ENCODE assay signal across 25 cellular contexts in genomic region chr7:138882249-138882648, GRCh38.
DNase-seq lines count a peak whose midpoint lies in the region; ATAC-seq and TF ChIP-seq lines count a peak whose summit lies in the region.
"Had no signal": no experiment of that assay in that cellular context is flagged by ENCODE, and none has a peak within 500 bp of the region (broad histone marks: within the 10 kb centered on the region; RNA-seq: fewer than 3 reads in every experiment).

No MANE protein-coding gene starts in this region.

- H3K4me3 Mint-ChIP-seq in activated T-helper 1 cell treated with anti-CD3 and anti-CD28 coated beads, Interleukin-12 subunit alpha, Interleukin-12 subunit beta, Interleukin-2, Interleukin-4 antibody, amounts not matched to agents 30 ng/mL and 10 ng/mL and 1 ng/mL, durations not matched to agents 14 hours and 24 hours and 36 hours: no peak overlapping the region
- H3K4me3 Mint-ChIP-seq in progenitor cell of endocrine pancreas (ENCODE audit: low read depth): no peak overlapping the region

- H3K27ac ChIP-seq in upper lobe of left lung: no peak overlapping the region
- H3K27ac ChIP-seq: BLaER1 treated with 17β-estradiol and CSF1 and Interleukin-3, amounts not matched to agents 10 nM and 100 nM; esophagus muscularis mucosa; left lung; prostate gland; right lobe of liver; SK-N-MC; spleen; upper lobe of right lung had no signal

- no peak overlapping the region for H3K4me3 ChIP-seq in upper lobe of left lung
- H3K4me3 ChIP-seq: BLaER1 treated with 17β-estradiol and CSF1 and Interleukin-3, amounts not matched to agents 10 nM and 100 nM; esophagus muscularis mucosa; left lung; prostate gland; right lobe of liver; SK-N-MC; spleen; upper lobe of right lung had no signal

- no peak for TF ChIP-seq EP300 in upper lobe of left lung (IDR thresholded peaks at IDR 0.05)

- DNase-seq in activated naive CD4-positive, alpha-beta T cell treated with anti-CD3 and anti-CD28 coated beads, Interleukin-2, amount 50 U/mL, for 72 hours (ENCODE audit: low spot score in 2 of 2): no peak
- DNase-seq in activated naive CD4-positive, alpha-beta T cell (lab: John Stamatoyannopoulos, UW): no peak
- DNase-seq in NCI-H69 (lab: John Stamatoyannopoulos, UW) (peak; percentile 20), progenitor cell of endocrine pancreas (ENCODE audit: low spot score, unreplicated experiment) (no peak), upper lobe of left lung (no peak)
- DNase-seq in activated T-helper 1 cell treated with anti-CD3 and anti-CD28 coated beads, Interleukin-12 subunit alpha, Interleukin-12 subunit beta, Interleukin-2, Interleukin-4 antibody, amounts not matched to agents 30 ng/mL and 10 ng/mL and 1 ng/mL, durations not matched to agents 14 hours and 24 hours and 36 hours (ENCODE audit: low spot score): no peak
- DNase-seq: amygdala, Caco-2, DMS53, foreskin fibroblast, Kasumi-1, left lung, NCI-H1417, NCI-H2029, NCI-H510A treated with DMSO at 0.1 percent for 48 hours, right lobe of liver, spleen, substantia nigra, upper lobe of right lung had no signal

- ATAC-seq in activated naive CD4-positive, alpha-beta T cell treated with anti-CD3 and anti-CD28 coated beads, Interleukin-2, amount 50 U/mL, for 72 hours: peak; percentile 78 to 83
- ATAC-seq in GM21381 (IDR thresholded peaks at IDR 0.05; ENCODE audit: unreplicated experiment) (no peak), upper lobe of left lung (ENCODE audit: low FRiP score in 2 of 2) (no peak)
- ATAC-seq: HCT116, left lung, right lobe of liver, upper lobe of right lung had no signal

- intact Hi-C loops in activated T-helper 1 cell treated with anti-CD3 and anti-CD28 coated beads, Interleukin-12 subunit alpha, Interleukin-12 subunit beta, Interleukin-2, Interleukin-4 antibody, amounts not matched to agents 30 ng/mL and 10 ng/mL and 1 ng/mL, durations not matched to agents 14 hours and 24 hours and 36 hours (cut with micrococcal nuclease): no loop called here

- H3K27me3 Mint-ChIP-seq in activated T-helper 1 cell treated with anti-CD3 and anti-CD28 coated beads, Interleukin-12 subunit alpha, Interleukin-12 subunit beta, Interleukin-2, Interleukin-4 antibody, amounts not matched to agents 30 ng/mL and 10 ng/mL and 1 ng/mL, durations not matched to agents 14 hours and 24 hours and 36 hours (ENCODE audit: insufficient read depth): no peaks in the 10 kb centered on the region
- no peaks in the 10 kb centered on the region for H3K27me3 Mint-ChIP-seq in progenitor cell of endocrine pancreas

- WGBS in upper lobe of left lung, 2 donors: 89 to 92% methylated on average over 6 of the region's 6 CpGs

- peak overlapping the region; percentile 31 to 63 for H3K27ac Mint-ChIP-seq in activated naive CD4-positive, alpha-beta T cell treated with anti-CD3 and anti-CD28 coated beads, Interleukin-2, amount 50 U/mL, for 72 hours
- peak overlapping the region; percentile 49 for H3K27ac Mint-ChIP-seq in activated T-helper 1 cell treated with anti-CD3 and anti-CD28 coated beads, Interleukin-12 subunit alpha, Interleukin-12 subunit beta, Interleukin-2, Interleukin-4 antibody, amounts not matched to agents 30 ng/mL and 10 ng/mL and 1 ng/mL, durations not matched to agents 14 hours and 24 hours and 36 hours
- H3K27ac Mint-ChIP-seq in progenitor cell of endocrine pancreas: peak overlapping the region; percentile 2

- H3K9me3 Mint-ChIP-seq in activated naive CD4-positive, alpha-beta T cell treated with anti-CD3 and anti-CD28 coated beads, Interleukin-2, amount 50 U/mL, for 72 hours: peaks cover 0 to 4% of the 10 kb centered on the region in 2 donors
- H3K9me3 Mint-ChIP-seq in activated T-helper 1 cell treated with anti-CD3 and anti-CD28 coated beads, Interleukin-12 subunit alpha, Interleukin-12 subunit beta, Interleukin-2, Interleukin-4 antibody, amounts not matched to agents 30 ng/mL and 10 ng/mL and 1 ng/mL, durations not matched to agents 14 hours and 24 hours and 36 hours: no peaks in the 10 kb centered on the region
- no peaks in the 10 kb centered on the region for H3K9me3 Mint-ChIP-seq in progenitor cell of endocrine pancreas (ENCODE audit: low read depth)

- H3K27me3 ChIP-seq in upper lobe of left lung: no peaks in the 10 kb centered on the region
- H3K27me3 ChIP-seq: BLaER1 treated with 17β-estradiol and CSF1 and Interleukin-3, amounts not matched to agents 10 nM and 100 nM; esophagus muscularis mucosa; left lung; right lobe of liver; spleen; upper lobe of right lung had no signal

- no peak for TF ChIP-seq CTCF in progenitor cell of endocrine pancreas (IDR thresholded peaks at IDR 0.05; ENCODE audit: unreplicated experiment)
- no peak for TF ChIP-seq CTCF in upper lobe of left lung (IDR thresholded peaks at IDR 0.05)

- H3K36me3 Mint-ChIP-seq in activated naive CD4-positive, alpha-beta T cell treated with anti-CD3 and anti-CD28 coated beads, Interleukin-2, amount 50 U/mL, for 72 hours: peaks cover 0 to 6% of the 10 kb centered on the region in 2 donors
- peaks cover 4% of the 10 kb centered on the region for H3K36me3 Mint-ChIP-seq in activated T-helper 1 cell treated with anti-CD3 and anti-CD28 coated beads, Interleukin-12 subunit alpha, Interleukin-12 subunit beta, Interleukin-2, Interleukin-4 antibody, amounts not matched to agents 30 ng/mL and 10 ng/mL and 1 ng/mL, durations not matched to agents 14 hours and 24 hours and 36 hours (ENCODE audit: low read depth)
- peaks cover 26% of the 10 kb centered on the region for H3K36me3 Mint-ChIP-seq in progenitor cell of endocrine pancreas (ENCODE audit: insufficient read depth)

- TF ChIP-seq POLR2A in upper lobe of left lung (IDR thresholded peaks at IDR 0.05): no peak

- H3K4me1 ChIP-seq in upper lobe of left lung: peaks cover 0 to 7% (median 3%) of the 10 kb centered on the region in 4 donors
- H3K4me1 ChIP-seq: left lung, prostate gland had no signal

- peaks cover 21% of the 10 kb centered on the region for H3K4me1 Mint-ChIP-seq in activated T-helper 1 cell treated with anti-CD3 and anti-CD28 coated beads, Interleukin-12 subunit alpha, Interleukin-12 subunit beta, Interleukin-2, Interleukin-4 antibody, amounts not matched to agents 30 ng/mL and 10 ng/mL and 1 ng/mL, durations not matched to agents 14 hours and 24 hours and 36 hours (ENCODE audit: low read depth)
- no peaks in the 10 kb centered on the region for H3K4me1 Mint-ChIP-seq in progenitor cell of endocrine pancreas (ENCODE audit: low read depth)

- no peaks in the 10 kb centered on the region for H3K9me3 ChIP-seq in upper lobe of left lung
- H3K9me3 ChIP-seq: BLaER1 treated with 17β-estradiol and CSF1 and Interleukin-3, amounts not matched to agents 10 nM and 100 nM; Caco-2; esophagus muscularis mucosa; left lung; prostate gland; right lobe of liver; spleen; upper lobe of right lung had no signal

- peaks cover 0 to 15% (median 2%) of the 10 kb centered on the region in 4 donors for H3K36me3 ChIP-seq in upper lobe of left lung
- H3K36me3 ChIP-seq: left lung, prostate gland, right lobe of liver, spleen, upper lobe of right lung had no signal

Comparison
In these comparisons a context has a peak if more than half of its experiments do, and no peak if none do; other contexts are left out.
1. ATAC-seq: peak in activated naive CD4-positive, alpha-beta T cell treated with anti-CD3 and anti-CD28 coated beads, Interleukin-2, amount 50 U/mL, for 72 hours (2 of 2); none in GM21381 (single experiment) and upper lobe of left lung (0 of 2).
2. Peak in every context shown above with its lines, with median percentiles within 50 percentile points of each other: H3K27ac Mint-ChIP-seq.